ENCODE assay signal across 9 cellular contexts in the genomic region with DNA sequence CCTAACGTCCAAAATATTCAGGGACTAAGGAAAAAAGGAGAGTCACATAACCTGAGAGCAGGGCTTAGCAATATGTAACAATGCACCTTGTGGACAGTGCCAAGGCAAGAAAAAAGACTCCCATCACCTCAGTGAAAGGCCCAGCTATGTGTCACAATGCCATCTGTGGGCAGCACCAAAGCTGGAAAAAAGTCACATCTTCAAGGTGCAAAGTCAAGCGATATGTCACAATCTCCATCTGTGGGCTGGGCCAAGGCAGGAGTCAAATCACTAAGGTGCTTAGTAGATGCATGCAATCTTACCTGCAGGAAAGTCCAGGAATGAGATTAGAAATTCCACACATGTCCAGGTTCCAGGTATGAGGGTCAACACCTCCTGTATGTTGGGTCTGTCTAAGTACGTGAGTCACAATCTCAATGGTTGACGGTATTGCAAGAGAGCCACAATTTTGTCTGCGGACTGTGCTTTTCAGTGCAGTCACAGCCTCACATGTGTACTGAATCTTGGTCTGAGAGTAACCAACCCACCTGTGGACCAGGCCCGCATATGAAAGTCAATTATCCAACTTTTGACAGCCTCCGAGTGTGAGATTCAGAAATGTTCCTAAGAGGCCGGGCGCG. TPM values are rescaled to one million over a fixed set of nuclear protein-coding genes. Genes with fewer than 3 reads are reported as not detected.
DNase-seq lines count a peak whose midpoint lies in the region; ATAC-seq and TF ChIP-seq lines count a peak whose summit lies in the region.
"Had no signal": no experiment of that assay in that cellular context is flagged by ENCODE, and none has a peak within 500 bp of the region (broad histone marks: within the 10 kb centered on the region; RNA-seq: fewer than 3 reads in every experiment).

No MANE protein-coding gene starts in this region.

- H3K27ac ChIP-seq in KOPT-K1 (ENCODE audit: low read depth, low read length, poor library complexity, severe bottlenecking) = peak overlapping the region; percentile 86
- no peak overlapping the region for H3K27ac ChIP-seq in colonic mucosa

- POLR2A ChIA-PET in naive thymus-derived CD8-positive, alpha-beta T cell (lab: Charles Lee) = interaction anchor here (1.4 to 4.3 kb wide), 5 partner anchors 15 to 830 kb away, joined by 5 to 88 read pairs (median 8); partner anchors contain the start of genes ZNF100, ZNF257, ZNF429 and ZNF43

- peak overlapping the region; percentile 70 to 97 (median 90) for H3K4me3 Mint-ChIP-seq in naive thymus-derived CD8-positive, alpha-beta T cell

- H3K36me3 Mint-ChIP-seq in naive thymus-derived CD8-positive, alpha-beta T cell = peaks cover 0 to 18% (median 0%) of the 10 kb centered on the region in 3 donors

- DNase-seq in AG09309 (ENCODE audit: low read depth) (no peak), colonic mucosa (no peak), GDM1 (lab: John Stamatoyannopoulos, UW) (no peak), NCI-H2196 treated with DMSO at 0.1 percent for 48 hours (lab: John Stamatoyannopoulos, UW; ENCODE audit: unreplicated experiment) (no peak)
- DNase-seq in naive thymus-derived CD8-positive, alpha-beta T cell = no peak
- DNase-seq: KBM-7 had no signal

- TF ChIP-seq CTCF in AG09309 (IDR thresholded peaks at IDR 0.05; ENCODE audit: control insufficient read depth, insufficient read depth, low read depth, low read length, missing control alignments) (no peak), colonic mucosa (IDR thresholded peaks at IDR 0.05) (no peak)

- intact Hi-C loops in colonic mucosa (cut with DNase I) = no loop called here

- H3K4me3 ChIP-seq in AG09309 (ENCODE audit: control insufficient read depth, low read depth, low read length) (peak overlapping the region; percentile 83), colonic mucosa (peak overlapping the region; percentile 93)

- no peaks in the 10 kb centered on the region for H3K27me3 ChIP-seq in colonic mucosa

- peaks cover 11% of the 10 kb centered on the region for H3K9me3 ChIP-seq in KOPT-K1 (ENCODE audit: insufficient read depth, low read length, poor library complexity, severe bottlenecking)
- no peaks in the 10 kb centered on the region for H3K9me3 ChIP-seq in colonic mucosa

- no peaks in the 10 kb centered on the region for H3K4me1 ChIP-seq in colonic mucosa

- no peaks in the 10 kb centered on the region for H3K9me3 Mint-ChIP-seq in naive thymus-derived CD8-positive, alpha-beta T cell

- no peak overlapping the region for H3K9ac ChIP-seq in colonic mucosa (ENCODE audit: low read depth in 2 of 2, low read length in 2 of 2)

- H3K36me3 ChIP-seq in KOPT-K1 (ENCODE audit: insufficient read depth, low read length) (peaks cover 52% of the 10 kb centered on the region), colonic mucosa (no peaks in the 10 kb centered on the region)

- no peak for ATAC-seq in naive thymus-derived CD8-positive, alpha-beta T cell
- ATAC-seq in GM21825 (IDR thresholded peaks at IDR 0.05; ENCODE audit: unreplicated experiment) (no peak), GM19452 (IDR thresholded peaks at IDR 0.05; ENCODE audit: unreplicated experiment) (no peak)

- H3K4me1 Mint-ChIP-seq in naive thymus-derived CD8-positive, alpha-beta T cell = peaks cover 9 to 39% (median 35%) of the 10 kb centered on the region in 4 donors

- H3K27ac Mint-ChIP-seq in naive thymus-derived CD8-positive, alpha-beta T cell = peak overlapping the region; percentile 41 to 94 (median 67)

- H3K27me3 Mint-ChIP-seq in naive thymus-derived CD8-positive, alpha-beta T cell = no peaks in the 10 kb centered on the region

RNA-seq across cellular contexts. Expression of gene ZNF43, which starts 14.8 kb away (rescaled TPM):
- 10 to 100 TPM in 1 of 2 donors, 1 to 10 TPM in 1; 8.7 to 13.8 TPM for total RNA-seq in colonic mucosa
- total RNA-seq in naive thymus-derived CD8-positive, alpha-beta T cell = 10 to 100 TPM; 37.4 to 41.0 TPM
- polyA plus RNA-seq in naive thymus-derived CD8-positive, alpha-beta T cell = 10 to 100 TPM; 14.8 to 18.0 (median 17.6) TPM
